ENCODE assay signal across 1 cellular context in genomic region chr5:74801197-74801596, GRCh38.
TF ChIP-seq lines count a peak whose summit lies in the region.

No MANE protein-coding gene starts in this region.

TF ChIP-seq in GM23338, 12 proteins besides CTCF, POLR2A, EP300 and RAD21:
- TF ChIP-seq ZNF462 (CRISPR knock-in tag; IDR thresholded peaks at IDR 0.05) (no peak), REST (IDR thresholded peaks at IDR 0.05; ENCODE audit: unreplicated experiment) (no peak), JUNB (IDR thresholded peaks at IDR 0.05; ENCODE audit: unreplicated experiment) (no peak), POLR2AphosphoS5 (IDR thresholded peaks at IDR 0.05; ENCODE audit: low read depth) (no peak), NANOG (IDR thresholded peaks at IDR 0.05; ENCODE audit: borderline replicate concordance) (no peak)
